ENCODE assay signal across 8 cellular contexts in the genomic region with DNA sequence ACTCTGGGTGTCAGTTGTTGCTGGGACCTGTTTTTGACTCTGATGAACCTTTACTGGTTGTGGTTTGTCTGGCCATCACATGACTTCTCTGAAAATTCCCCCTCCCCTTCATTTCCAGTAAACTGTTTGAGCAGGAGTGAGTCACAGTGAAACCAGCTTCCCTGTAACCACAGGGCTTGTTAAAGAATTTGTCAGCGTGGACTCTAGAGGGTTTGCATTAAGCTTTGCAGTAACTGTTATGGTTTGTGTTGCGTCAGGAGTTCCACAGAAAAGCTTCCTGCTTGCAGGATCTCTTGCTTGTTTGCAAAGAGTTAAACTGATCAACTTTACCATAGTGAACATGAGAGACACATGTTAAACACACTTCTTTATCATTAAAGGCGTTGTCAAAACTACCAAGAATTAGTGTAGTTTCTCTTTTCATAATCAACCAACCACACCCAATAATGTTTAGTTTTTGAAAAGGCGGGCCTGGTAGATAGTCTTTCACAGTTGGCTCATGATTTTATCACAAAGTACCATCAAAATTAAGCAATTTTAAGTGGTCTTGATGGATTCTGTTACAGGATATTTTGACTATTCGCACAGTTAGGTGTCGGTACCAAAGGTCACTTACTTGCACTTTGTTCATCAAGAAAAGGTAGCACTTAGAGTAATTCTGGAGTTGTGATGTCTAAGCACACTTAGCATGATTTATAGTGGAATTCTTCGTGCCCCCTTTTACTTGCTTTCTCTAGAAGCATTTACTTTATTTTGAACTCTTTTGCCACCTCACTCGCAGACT.
DNase-seq lines count a peak whose midpoint lies in the region; ATAC-seq lines count a peak whose summit lies in the region.

No MANE protein-coding gene starts in this region.

- WGBS in aorta, 2 donors, result 10 to 14% methylated on average over 8 of the region's 8 CpGs

- no peaks in the 10 kb centered on the region for H3K9me3 Mint-ChIP-seq in activated naive CD4-positive, alpha-beta T cell treated with anti-CD3 and anti-CD28 coated beads, Interleukin-2, amount 10 ng/mL, durations not matched to agents 7 days and 5 days

- H3K4me3 ChIP-seq in rectal smooth muscle tissue (ENCODE audit: low read length), result peak overlapping the region; percentile 35
- H3K4me3 ChIP-seq in aorta (ENCODE audit: low read length in 2 of 2), result peak overlapping the region in 1 of 2 donors; percentile 28

- H3K9me3 ChIP-seq in aorta (ENCODE audit: control insufficient read depth, low read length), result no peaks in the 10 kb centered on the region

- intact Hi-C loops in aorta (cut with DNase I), result loop anchor here (5.0 kb wide), 2 partner anchors 41 to 46 kb away; no protein-coding TSS in a partner anchor

- peaks cover 72% of the 10 kb centered on the region for H3K4me1 Mint-ChIP-seq in activated naive CD4-positive, alpha-beta T cell treated with anti-CD3 and anti-CD28 coated beads, Interleukin-2, amount 10 ng/mL, durations not matched to agents 7 days and 5 days

- H3K36me3 ChIP-seq in rectal smooth muscle tissue (ENCODE audit: control insufficient read depth, insufficient read depth, low read length) (no peaks in the 10 kb centered on the region), aorta (ENCODE audit: control insufficient read depth in 1 of 2, insufficient read depth in 2 of 2, low read length in 1 of 2) (no peaks in the 10 kb centered on the region)

- no peaks in the 10 kb centered on the region for H3K27me3 Mint-ChIP-seq in activated naive CD4-positive, alpha-beta T cell treated with anti-CD3 and anti-CD28 coated beads, Interleukin-2, amount 10 ng/mL, durations not matched to agents 7 days and 5 days

- H3K4me1 ChIP-seq in rectal smooth muscle tissue (ENCODE audit: control insufficient read depth, insufficient read depth, low read length) (peaks cover 33% of the 10 kb centered on the region), aorta (ENCODE audit: control insufficient read depth in 1 of 2, insufficient read depth in 2 of 2, low read length in 2 of 2) (peaks cover 0 to 2% of the 10 kb centered on the region in 2 donors)

- H3K27me3 ChIP-seq in rectal smooth muscle tissue (ENCODE audit: control insufficient read depth, insufficient read depth, low read length) (no peaks in the 10 kb centered on the region), aorta (ENCODE audit: control insufficient read depth in 1 of 2, insufficient read depth in 2 of 2, low read length in 1 of 2) (no peaks in the 10 kb centered on the region)

- H3K27ac Mint-ChIP-seq in activated naive CD4-positive, alpha-beta T cell treated with anti-CD3 and anti-CD28 coated beads, Interleukin-2, amount 10 ng/mL, durations not matched to agents 7 days and 5 days, result peak overlapping the region; percentile 100

- H3K9ac ChIP-seq in rectal smooth muscle tissue (ENCODE audit: low read length), result no peak overlapping the region

- DNase-seq in DMS 273 (lab: John Stamatoyannopoulos, UW; ENCODE audit: unreplicated experiment) (peak; percentile 90), SHP77 treated with DMSO at 0.1 percent for 48 hours (lab: John Stamatoyannopoulos, UW) (peak; percentile 93), glomerular visceral epithelial cell (ENCODE audit: extremely low spot score) (peak; percentile 99), aorta (peak in 1 of 2 donors; percentile 61)
- DNase-seq in activated naive CD4-positive, alpha-beta T cell treated with anti-CD3 and anti-CD28 coated beads, Interleukin-2, amount 10 ng/mL, durations not matched to agents 7 days and 5 days, result peak; percentile 86

- H3K4me3 Mint-ChIP-seq in activated naive CD4-positive, alpha-beta T cell treated with anti-CD3 and anti-CD28 coated beads, Interleukin-2, amount 10 ng/mL, durations not matched to agents 7 days and 5 days, result peak overlapping the region; percentile 67

- peaks cover 26% of the 10 kb centered on the region for H3K36me3 Mint-ChIP-seq in activated naive CD4-positive, alpha-beta T cell treated with anti-CD3 and anti-CD28 coated beads, Interleukin-2, amount 10 ng/mL, durations not matched to agents 7 days and 5 days

- ATAC-seq in GM19467 (IDR thresholded peaks at IDR 0.05; ENCODE audit: unreplicated experiment), result peak; percentile 85
- ATAC-seq in HG03575 (IDR thresholded peaks at IDR 0.05; ENCODE audit: extremely low read depth, insufficient number of reproducible peaks, low FRiP score, unreplicated experiment), result peak; percentile 73
- ATAC-seq in aorta (ENCODE audit: low FRiP score), result peak; percentile 87

- H3K27ac ChIP-seq in rectal smooth muscle tissue (ENCODE audit: low read depth, low read length), result peak overlapping the region; percentile 93
- H3K27ac ChIP-seq in aorta (ENCODE audit: low read depth in 1 of 2, low read length in 2 of 2), result peak overlapping the region; percentile 92 to 96

- CTCF ChIA-PET in activated naive CD4-positive, alpha-beta T cell treated with anti-CD3 and anti-CD28 coated beads, Interleukin-2, amount 10 ng/mL, durations not matched to agents 7 days and 5 days (lab: Charles Lee), result interaction anchor here (0.7 to 4.4 kb wide), 8 partner anchors 24 to 72 kb away, joined by 3 to 37 read pairs (median 12); no protein-coding TSS in a partner anchor
